ENCODE assay signal across 14 cellular contexts in the genomic region with DNA sequence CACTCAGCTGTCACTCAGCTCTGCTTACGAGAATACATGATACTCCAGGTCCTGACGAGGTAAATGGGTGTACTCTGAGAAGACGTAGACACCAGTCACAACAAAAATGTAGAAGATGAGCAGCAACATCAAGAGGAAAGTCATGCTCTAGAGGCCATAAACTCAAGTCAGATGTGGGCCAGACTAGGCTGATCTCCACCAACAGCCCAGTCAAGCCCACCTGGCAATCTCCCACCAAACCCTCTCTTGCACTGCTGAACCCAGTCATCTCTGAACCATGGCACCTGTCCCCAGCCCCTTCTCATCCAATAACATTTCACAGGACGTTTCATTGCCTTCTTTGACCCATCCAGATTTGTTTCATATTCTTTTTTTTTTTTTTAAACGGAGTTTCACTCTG. TPM values are rescaled to one million over a fixed set of nuclear protein-coding genes. Genes with fewer than 3 reads are reported as not detected.
DNase-seq lines count a peak whose midpoint lies in the region; ATAC-seq and TF ChIP-seq lines count a peak whose summit lies in the region.
"Had no signal": no experiment of that assay in that cellular context is flagged by ENCODE, and none has a peak within 500 bp of the region (broad histone marks: within the 10 kb centered on the region; RNA-seq: fewer than 3 reads in every experiment).

No MANE protein-coding gene starts in this region.

- H3K36me3 ChIP-seq in MM.1S (replicated peaks; ENCODE audit: insufficient read depth, low read length), result no peaks in the 10 kb centered on the region
- H3K36me3 ChIP-seq: right atrium auricular region had no signal

- ATAC-seq in GM18502 (IDR thresholded peaks at IDR 0.05; ENCODE audit: poor library complexity, unreplicated experiment) (peak; percentile 49), GM19438 (IDR thresholded peaks at IDR 0.05; ENCODE audit: low read depth, unreplicated experiment) (peak; percentile 41), HG02798 (IDR thresholded peaks at IDR 0.05; ENCODE audit: poor library complexity, unreplicated experiment) (peak; percentile 47)
- ATAC-seq: left ventricle myocardium superior had no signal

- H4K20me1 ChIP-seq in MM.1S (ENCODE audit: insufficient read depth, low read length), result no peaks in the 10 kb centered on the region

- no peaks in the 10 kb centered on the region for H3K27me3 ChIP-seq in MM.1S (replicated peaks; ENCODE audit: insufficient read depth, low read length)
- H3K27me3 ChIP-seq: right atrium auricular region had no signal

- intact Hi-C loops in posterior cingulate gyrus (cut with DNase I), result no loop called here

- H2AFZ ChIP-seq in MM.1S (ENCODE audit: low read length), result peak overlapping the region; percentile 36; the same call in 1 of the 2 replicates

- no peaks in the 10 kb centered on the region for H3K79me2 ChIP-seq in MM.1S (ENCODE audit: low read length)

- no peak for TF ChIP-seq CTCF in MM.1S (IDR thresholded peaks at IDR 0.05; ENCODE audit: low read length)

- no peak overlapping the region for H3K9ac ChIP-seq in MM.1S (ENCODE audit: low read length)

- H3K4me2 ChIP-seq in MM.1S (ENCODE audit: low read depth, low read length), result peak overlapping the region; percentile 47; the same call in 1 of the 2 replicates

- peaks cover 5% of the 10 kb centered on the region for H3K4me1 ChIP-seq in MM.1S (ENCODE audit: low read length)
- H3K4me1 ChIP-seq: right atrium auricular region had no signal

- no peak for DNase-seq in MM.1S
- DNase-seq in mesenteric fat pad (ENCODE audit: low spot score), result no peak
- no peak for DNase-seq in DMS53 (lab: John Stamatoyannopoulos, UW)
- no peak for DNase-seq in posterior cingulate gyrus
- no peak for DNase-seq in NCI-H2107 treated with DMSO at 0.1 percent for 48 hours (lab: John Stamatoyannopoulos, UW; ENCODE audit: unreplicated experiment)
- DNase-seq: activated naive CD4-positive, alpha-beta T cell treated with anti-CD3 and anti-CD28 coated beads for 36 hours; DMS153; left ventricle myocardium superior; stimulated activated CD4-positive, alpha-beta T cell treated with anti-CD3 and anti-CD28 coated beads, Interleukin-4, amount 100 ng/mL, for 1 hour had no signal

- H3K4me3 ChIP-seq in MM.1S (ENCODE audit: low read length), result peak overlapping the region; percentile 8; the same call in 1 of the 2 replicates
- H3K4me3 ChIP-seq: right atrium auricular region had no signal

- H3K9me2 ChIP-seq in MM.1S (replicated peaks; ENCODE audit: insufficient read depth, low read length), result no peaks in the 10 kb centered on the region

- H3K27ac ChIP-seq in MM.1S (ENCODE audit: low read length), result no peak overlapping the region
- H3K27ac ChIP-seq: right atrium auricular region had no signal

- no peaks in the 10 kb centered on the region for H3K9me3 ChIP-seq in MM.1S (replicated peaks; ENCODE audit: insufficient read depth, low read length)
- H3K9me3 ChIP-seq: right atrium auricular region had no signal

- H3F3A ChIP-seq in MM.1S (ENCODE audit: insufficient read depth, low read length), result no peaks in the 10 kb centered on the region

RNA-seq across cellular contexts. Expression of a gene that starts 10.8 kb away (rescaled TPM):
- 295 TPM for total RNA-seq in mesenteric fat pad

RNA-seq across cellular contexts. Expression of a gene that starts 41.4 kb away (rescaled TPM):
- total RNA-seq in mesenteric fat pad, result 2.0 TPM

RNA-seq across cellular contexts. Expression of a gene that starts 41.7 kb away (rescaled TPM):
- total RNA-seq in mesenteric fat pad, result 2.6 TPM
- total RNA-seq: natural killer cell treated with Interleukin-12 subunit alpha and Interleukin-12 subunit beta and Interleukin-15 and Interleukin-18, amount 100 ng/mL, for 72 hours had no signal

RNA-seq across cellular contexts. Expression of a gene that starts 56.7 kb away (rescaled TPM):
- total RNA-seq in mesenteric fat pad, result 932 TPM
